In genomic region chr17:34171245-34171818, GRCh38 we compare ENCODE assay signal across 8 cellular contexts.
DNase-seq lines count a peak whose midpoint lies in the region; ATAC-seq and TF ChIP-seq lines count a peak whose summit lies in the region.

No MANE protein-coding gene starts in this region.

- no peak overlapping the region for H3K4me3 ChIP-seq in NB4 (ENCODE audit: low read depth, low read length)
- no peak overlapping the region for H3K4me3 ChIP-seq in colonic mucosa
- H3K4me3 ChIP-seq in lower lobe of right lung: no peak overlapping the region

- ATAC-seq in activated B cell treated with CpG ODN at 0.5 μM for 24 hours (ENCODE audit: low read depth) (peak; percentile 49), lower lobe of right lung (peak; percentile 82 to 86), HG03565 (IDR thresholded peaks at IDR 0.05; ENCODE audit: unreplicated experiment) (no peak)

- intact Hi-C loops in activated B cell treated with CpG ODN at 0.5 μM for 24 hours (cut with micrococcal nuclease): loop anchor here (1.0 kb wide), 2 partner anchors 29 to 190 kb away; no protein-coding TSS in a partner anchor
- intact Hi-C loops in colonic mucosa (cut with DNase I): no loop called here
- intact Hi-C loops in lower lobe of right lung (cut with DNase I): no loop called here

- H3K9me3 Mint-ChIP-seq in activated B cell treated with CpG ODN at 0.5 μM for 24 hours: no peaks in the 10 kb centered on the region

- H3K27ac ChIP-seq in colonic mucosa (no peak overlapping the region), lower lobe of right lung (no peak overlapping the region)

- no peak overlapping the region for H3K27ac Mint-ChIP-seq in activated B cell treated with CpG ODN at 0.5 μM for 24 hours

- peaks cover 5% of the 10 kb centered on the region for H3K27me3 Mint-ChIP-seq in activated B cell treated with CpG ODN at 0.5 μM for 24 hours

- H3K4me1 ChIP-seq in colonic mucosa (no peaks in the 10 kb centered on the region), lower lobe of right lung (no peaks in the 10 kb centered on the region)

- CTCF ChIA-PET in activated B cell treated with CpG ODN at 0.5 μM for 24 hours (lab: Charles Lee): interaction anchor here (0.8 to 3.2 kb wide), 6 partner anchors 10 to 191 kb away, joined by 3 to 27 read pairs (median 3); partner anchors contain the start of gene CCL1

- H3K4me3 Mint-ChIP-seq in activated B cell treated with CpG ODN at 0.5 μM for 24 hours: no peak overlapping the region

- TF ChIP-seq POLR2A in NB4 (IDR thresholded peaks at IDR 0.05; ENCODE audit: extremely low read depth, insufficient read length): no peak

- H3K36me3 ChIP-seq in colonic mucosa: no peaks in the 10 kb centered on the region
- no peaks in the 10 kb centered on the region for H3K36me3 ChIP-seq in lower lobe of right lung

- H3K4me1 Mint-ChIP-seq in activated B cell treated with CpG ODN at 0.5 μM for 24 hours: no peaks in the 10 kb centered on the region

- POLR2A ChIA-PET in activated B cell treated with CpG ODN at 0.5 μM for 24 hours (lab: Charles Lee): no interaction called here

- no peaks in the 10 kb centered on the region for H3K9me3 ChIP-seq in colonic mucosa
- no peaks in the 10 kb centered on the region for H3K9me3 ChIP-seq in lower lobe of right lung

- H3K27me3 ChIP-seq in colonic mucosa (no peaks in the 10 kb centered on the region), lower lobe of right lung (ENCODE audit: low read depth) (no peaks in the 10 kb centered on the region)

- H3K36me3 Mint-ChIP-seq in activated B cell treated with CpG ODN at 0.5 μM for 24 hours (ENCODE audit: low read depth): no peaks in the 10 kb centered on the region

- no peak overlapping the region for H3K9ac ChIP-seq in colonic mucosa (ENCODE audit: low read depth in 2 of 2, low read length in 2 of 2)

- TF ChIP-seq CTCF in NB4 (IDR thresholded peaks at IDR 0.05; ENCODE audit: low read depth, low read length): peak; percentile 98
- peak; percentile 83 for TF ChIP-seq CTCF in activated B cell treated with CpG ODN at 0.5 μM for 24 hours (IDR thresholded peaks at IDR 0.05)
- TF ChIP-seq CTCF in colonic mucosa (IDR thresholded peaks at IDR 0.05): peak; percentile 95
- peak; percentile 96 for TF ChIP-seq CTCF in lower lobe of right lung (IDR thresholded peaks at IDR 0.05)

- DNase-seq in NCI-H187 (lab: John Stamatoyannopoulos, UW) (peak; percentile 15 to 30), NCI-H187 treated with DMSO at 0.1 percent for 48 hours (lab: John Stamatoyannopoulos, UW) (no peak), NB4 (ENCODE audit: low read depth) (peak; percentile 82), activated B cell treated with CpG ODN at 0.5 μM for 24 hours (peak; percentile 18), colonic mucosa (peak; percentile 61), lower lobe of right lung (peak; percentile 57)
- DNase-seq in stimulated activated CD8-positive, alpha-beta memory T cell treated with anti-CD3 and anti-CD28 coated beads, Interleukin-4, amount 100 ng/mL, for 48 hours: peak; percentile 71
